8 cellular contexts compared by ENCODE assay signal in genomic region chr16:14301150-14302030, GRCh38.
DNase-seq lines count a peak whose midpoint lies in the region; ATAC-seq, FAIRE-seq and TF ChIP-seq lines count a peak whose summit lies in the region.

No MANE protein-coding gene starts in this region.

- no peak for FAIRE-seq in urothelium cell line (lab: Jason Lieb, UNC)

- H3K4me1 Mint-ChIP-seq in activated T-cell treated with anti-CD3 and anti-CD28 coated beads, Interleukin-2, amount 50 U/mL, for 72 hours (ENCODE audit: low read depth), result peaks cover 26% of the 10 kb centered on the region

- intact Hi-C loops in heart left ventricle (cut with DNase I), result loop anchor here in 9 of 10 donors (1.0 to 10.0 kb wide), 9 partner anchors 46 to 228 kb away; no protein-coding TSS in a partner anchor

- no peaks in the 10 kb centered on the region for H3K36me3 Mint-ChIP-seq in activated T-cell treated with anti-CD3 and anti-CD28 coated beads, Interleukin-2, amount 50 U/mL, for 72 hours (ENCODE audit: insufficient read depth in 2 of 2)

- TF ChIP-seq CTCF in heart left ventricle (IDR thresholded peaks at IDR 0.05), result peak in 1 of 12 donors; percentile 7

- H3K27ac ChIP-seq in heart left ventricle, result peak overlapping the region; percentile 49 to 93 (median 78)

- H3K4me1 ChIP-seq in heart left ventricle, result peaks cover 0 to 37% (median 15%) of the 10 kb centered on the region in 12 donors

- no peak overlapping the region for H3K27ac Mint-ChIP-seq in activated T-cell treated with anti-CD3 and anti-CD28 coated beads, Interleukin-2, amount 50 U/mL, for 72 hours

- H3K4me3 ChIP-seq in heart left ventricle, result peak overlapping the region; percentile 14 to 99 (median 82)
- H3K4me3 ChIP-seq in skeletal muscle cell (ENCODE audit: low read depth, low read length), result peak overlapping the region; percentile 63

- 0 to 1% (median 1%) methylated on average over 4 to 34 of the region's 34 CpGs for WGBS in heart left ventricle, 4 donors

- peak; percentile 1 for ATAC-seq in HG03432 (IDR thresholded peaks at IDR 0.05; ENCODE audit: unreplicated experiment)
- ATAC-seq in activated T-cell treated with anti-CD3 and anti-CD28 coated beads, Interleukin-2, amount 50 U/mL, for 72 hours (replicated peaks in 1 of 2), result peak; percentile 29 to 33
- ATAC-seq in heart left ventricle, result peak; percentile 20 to 55 (median 29)
- ATAC-seq in GM18498 (IDR thresholded peaks at IDR 0.05; ENCODE audit: unreplicated experiment), result no peak

- peaks cover 0 to 24% (median 0%) of the 10 kb centered on the region in 9 donors for H3K27me3 ChIP-seq in heart left ventricle

- no peaks in the 10 kb centered on the region for H3K36me3 ChIP-seq in heart left ventricle

- peak overlapping the region; percentile 84 to 86 for H3K4me3 Mint-ChIP-seq in activated T-cell treated with anti-CD3 and anti-CD28 coated beads, Interleukin-2, amount 50 U/mL, for 72 hours

- no peaks in the 10 kb centered on the region for H3K9me3 Mint-ChIP-seq in activated T-cell treated with anti-CD3 and anti-CD28 coated beads, Interleukin-2, amount 50 U/mL, for 72 hours

- peaks cover 22% of the 10 kb centered on the region for H3K27me3 Mint-ChIP-seq in activated T-cell treated with anti-CD3 and anti-CD28 coated beads, Interleukin-2, amount 50 U/mL, for 72 hours (ENCODE audit: low read depth)

- peak; percentile 55 for DNase-seq in ELR (ENCODE audit: low read depth)
- peak; percentile 25 to 31 for DNase-seq in activated T-cell treated with anti-CD3 and anti-CD28 coated beads, Interleukin-2, amount 50 U/mL, for 72 hours
- DNase-seq in heart left ventricle, result peak in 4 of 5 donors; percentile 32 to 60 (median 56)
- no peak for DNase-seq in skeletal muscle cell (ENCODE audit: low read depth)
- no peak for DNase-seq in urothelium cell line (ENCODE audit: low spot score)
- no peak for DNase-seq in superior temporal gyrus (ENCODE audit: extremely low spot score)

- TF ChIP-seq POLR2A in heart left ventricle (IDR thresholded peaks at IDR 0.05), result no peak

- no peaks in the 10 kb centered on the region for H3K9me3 ChIP-seq in heart left ventricle

Comparison
In these comparisons a context has a peak if more than half of its experiments do, and no peak if none do; other contexts are left out.
1. DNase-seq: peak in ELR (single experiment), activated T-cell treated with anti-CD3 and anti-CD28 coated beads, Interleukin-2, amount 50 U/mL, for 72 hours (2 of 2) and heart left ventricle (4 of 5); none in skeletal muscle cell (single experiment), urothelium cell line (single experiment) and superior temporal gyrus (single experiment).